8 cellular contexts compared by ENCODE assay signal in the genomic region with DNA sequence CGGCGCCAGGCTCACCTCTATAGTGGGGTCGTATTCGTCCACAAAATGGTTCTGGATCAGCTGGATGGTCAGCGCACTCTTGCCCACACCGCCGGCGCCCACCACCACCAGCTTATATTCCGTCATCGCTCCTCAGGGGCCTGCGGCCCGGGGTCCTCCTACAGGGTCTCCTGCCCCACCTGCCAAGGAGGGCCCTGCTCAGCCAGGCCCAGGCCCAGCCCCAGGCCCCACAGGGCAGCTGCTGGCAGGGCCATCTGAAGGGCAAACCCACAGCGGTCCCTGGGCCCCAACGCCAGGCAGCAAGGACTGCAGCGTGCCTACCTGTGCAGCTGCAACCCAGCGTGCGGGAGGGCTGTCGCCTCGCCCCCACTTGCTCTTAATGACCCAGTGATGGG. TPM values are rescaled to one million over a fixed set of nuclear protein-coding genes. Genes with fewer than 3 reads are reported as not detected.
DNase-seq lines count a peak whose midpoint lies in the region; ATAC-seq, FAIRE-seq and TF ChIP-seq lines count a peak whose summit lies in the region.

No MANE protein-coding gene starts in this region.

- FAIRE-seq in small intestine (lab: Jason Lieb, UNC), result no peak

- H3K36me3 ChIP-seq in HAP-1 (replicated peaks), result peaks cover 26% of the 10 kb centered on the region
- no peaks in the 10 kb centered on the region for H3K36me3 ChIP-seq in hepatocyte (replicated peaks; ENCODE audit: insufficient read depth, low read depth)
- H3K36me3 ChIP-seq in small intestine (ENCODE audit: control insufficient read depth in 2 of 2, insufficient read depth in 2 of 2, low read length in 2 of 2), result peaks cover 3 to 10% of the 10 kb centered on the region in 2 donors

- no peak for ATAC-seq in GM21786 (IDR thresholded peaks at IDR 0.05; ENCODE audit: unreplicated experiment)

- H3K4me1 ChIP-seq in HAP-1, result no peaks in the 10 kb centered on the region; the same call in 1 of the 2 replicates
- peaks cover 25% of the 10 kb centered on the region for H3K4me1 ChIP-seq in hepatocyte (ENCODE audit: insufficient read depth)
- H3K4me1 ChIP-seq in small intestine (ENCODE audit: control insufficient read depth in 2 of 2, insufficient read depth in 1 of 2, low read depth in 1 of 2, low read length in 1 of 2), result peaks cover 0 to 4% of the 10 kb centered on the region in 2 donors

- 84% methylated on average over 19 of the region's 19 CpGs for WGBS in hepatocyte (ENCODE audit: low lambda C conversion rate, missing lambda C conversion rate)
- WGBS in small intestine, 3 donors, result 78 to 80% (median 79%) methylated on average over 19 of the region's 19 CpGs

- DNase-seq in HAP-1 (ENCODE audit: low spot score in 2 of 2) (no peak), hepatocyte (ENCODE audit: low spot score) (peak; percentile 2), small intestine (no peak), NCI-H2107 treated with DMSO at 0.1 percent for 48 hours (lab: John Stamatoyannopoulos, UW; ENCODE audit: unreplicated experiment) (no peak), HK-2 (ENCODE audit: unreplicated experiment) (no peak)
- DNase-seq in activated CD8-positive, alpha-beta memory T cell treated with anti-CD3 and anti-CD28 coated beads, Interleukin-2, amount 50 U/mL, for 48 hours, result peak; percentile 49
- no peak for DNase-seq in activated CD4-positive, alpha-beta T cell treated with anti-CD3 and anti-CD28 coated beads, Interleukin-2, amount 50 U/mL, for 4 hours

- H3K27ac ChIP-seq in hepatocyte (no peak overlapping the region), small intestine (ENCODE audit: low read depth in 1 of 2, low read length in 1 of 2) (peak overlapping the region in 1 of 2 donors; percentile 39)

- H3K9me2 ChIP-seq in hepatocyte (replicated peaks; ENCODE audit: insufficient read depth), result no peaks in the 10 kb centered on the region

- no peaks in the 10 kb centered on the region for H3K9me3 ChIP-seq in HAP-1
- no peaks in the 10 kb centered on the region for H3K9me3 ChIP-seq in hepatocyte (ENCODE audit: low read depth)
- no peaks in the 10 kb centered on the region for H3K9me3 ChIP-seq in small intestine (ENCODE audit: control insufficient read depth, low read depth)

- TF ChIP-seq CTCF in hepatocyte (IDR thresholded peaks at IDR 0.05; ENCODE audit: poor library complexity), result no peak

- H2AFZ ChIP-seq in hepatocyte, result no peak overlapping the region

- peak overlapping the region; percentile 99 for H3K4me2 ChIP-seq in hepatocyte

- H4K20me1 ChIP-seq in hepatocyte (ENCODE audit: insufficient read depth, poor library complexity, severe bottlenecking), result peaks cover 15% of the 10 kb centered on the region

- H3K79me2 ChIP-seq in hepatocyte, result peaks cover 10% of the 10 kb centered on the region

- H3K4me3 ChIP-seq in HAP-1, result peak overlapping the region; percentile 77
- H3K4me3 ChIP-seq in hepatocyte, result peak overlapping the region; percentile 77
- peak overlapping the region; percentile 80 to 88 for H3K4me3 ChIP-seq in small intestine (ENCODE audit: low read depth in 1 of 2, low read length in 2 of 2)

- H3K27me3 ChIP-seq in HAP-1 (ENCODE audit: low read depth) (no peaks in the 10 kb centered on the region), hepatocyte (no peaks in the 10 kb centered on the region), small intestine (ENCODE audit: control insufficient read depth in 2 of 2, insufficient read depth in 2 of 2, low read length in 2 of 2) (no peaks in the 10 kb centered on the region)

- in situ Hi-C loops in HAP-1 (cut with MboI; ENCODE audit: low sequenced_read_pairs), result no loop called here

RNA-seq across cellular contexts. Expression of a gene that starts 1.2 kb away (rescaled TPM):
- total RNA-seq in hepatocyte, result 19.3 and 28.4 TPM in 2 replicates
- 57.9 and 84.0 TPM in 2 replicates for polyA plus RNA-seq in hepatocyte
- polyA plus RNA-seq in small intestine, result 100 to 1,000 TPM in 2 of 3 donors, 10 to 100 TPM in 1; 57.0 to 142 (median 128) TPM

RNA-seq across cellular contexts. Expression of a gene that starts 3.1 kb away (rescaled TPM):
- 0.64 and 1.6 TPM in 2 replicates for total RNA-seq in hepatocyte
- polyA plus RNA-seq in hepatocyte (0.40 and 1.2 TPM in 2 replicates), small intestine (1 to 10 TPM in 1 of 3 donors, under 1 TPM in 2; 0.54 to 1.2 (median 0.89) TPM)

RNA-seq across cellular contexts. Expression of a gene that starts 26.3 kb away (rescaled TPM):
- 3.4 and 7.3 TPM in 2 replicates for total RNA-seq in hepatocyte
- polyA plus RNA-seq in hepatocyte (15.9 and 19.1 TPM in 2 replicates), small intestine (10 to 100 TPM in 2 of 3 donors, 1 to 10 TPM in 1; 4.7 to 26.4 (median 18.6) TPM)

RNA-seq across cellular contexts. Expression of a gene that starts 26.6 kb away (rescaled TPM):
- total RNA-seq in hepatocyte, result 47.6 and 75.8 TPM in 2 replicates
- polyA plus RNA-seq in hepatocyte (104 and 130 TPM in 2 replicates), small intestine (100 to 1,000 TPM in 2 of 3 donors, 10 to 100 TPM in 1; 71.5 to 174 (median 169) TPM)

RNA-seq across cellular contexts. Expression of a gene that starts 27.2 kb away (rescaled TPM):
- 87.5 and 105 TPM in 2 replicates for total RNA-seq in hepatocyte
- polyA plus RNA-seq in hepatocyte, result 199 and 200 TPM in 2 replicates
- 100 to 1,000 TPM in 2 of 3 donors, 10 to 100 TPM in 1; 81.9 to 120 (median 119) TPM for polyA plus RNA-seq in small intestine

Comparison
In these comparisons a context has a peak if more than half of its experiments do, and no peak if none do; other contexts are left out.
1. DNase-seq: peak in activated CD8-positive, alpha-beta memory T cell treated with anti-CD3 and anti-CD28 coated beads, Interleukin-2, amount 50 U/mL, for 48 hours (single experiment) and hepatocyte (single experiment); none in HAP-1 (0 of 2), small intestine (single experiment), NCI-H2107 treated with DMSO at 0.1 percent for 48 hours (single experiment), HK-2 (single experiment) and activated CD4-positive, alpha-beta T cell treated with anti-CD3 and anti-CD28 coated beads, Interleukin-2, amount 50 U/mL, for 4 hours (0 of 2).
2. Peak in every context shown above with its lines, with median percentiles within 50 percentile points of each other: H3K4me3 ChIP-seq.